8 cellular contexts compared by ENCODE assay signal in genomic region chr19:45927565-45928261, GRCh38.
DNase-seq lines count a peak whose midpoint lies in the region; ATAC-seq lines count a peak whose summit lies in the region.

No MANE protein-coding gene starts in this region.

- ATAC-seq in HG03159 (IDR thresholded peaks at IDR 0.05; ENCODE audit: unreplicated experiment) (peak; percentile 65), GM18520 (IDR thresholded peaks at IDR 0.05; ENCODE audit: unreplicated experiment) (no peak)

- DNase-seq in GM03348 (ENCODE audit: low spot score) (peak; percentile 97), NCI-H446 (lab: John Stamatoyannopoulos, UW) (peak; percentile 89 to 97), cerebellar cortex (ENCODE audit: low spot score) (peak; percentile 94), kidney tubule cell (ENCODE audit: low spot score) (peak; percentile 89)
- peak; percentile 62 to 76 (median 70) for DNase-seq in activated CD4-positive, CD25-positive, alpha-beta regulatory T cell (lab: John Stamatoyannopoulos, UW)
- peak; percentile 75 to 80 for DNase-seq in stimulated activated CD4-positive, alpha-beta T cell treated with anti-CD3 and anti-CD28 coated beads, Interleukin-2, amount 100 ng/mL, for 48 hours
